ENCODE assay signal across 8 cellular contexts in the genomic region with DNA sequence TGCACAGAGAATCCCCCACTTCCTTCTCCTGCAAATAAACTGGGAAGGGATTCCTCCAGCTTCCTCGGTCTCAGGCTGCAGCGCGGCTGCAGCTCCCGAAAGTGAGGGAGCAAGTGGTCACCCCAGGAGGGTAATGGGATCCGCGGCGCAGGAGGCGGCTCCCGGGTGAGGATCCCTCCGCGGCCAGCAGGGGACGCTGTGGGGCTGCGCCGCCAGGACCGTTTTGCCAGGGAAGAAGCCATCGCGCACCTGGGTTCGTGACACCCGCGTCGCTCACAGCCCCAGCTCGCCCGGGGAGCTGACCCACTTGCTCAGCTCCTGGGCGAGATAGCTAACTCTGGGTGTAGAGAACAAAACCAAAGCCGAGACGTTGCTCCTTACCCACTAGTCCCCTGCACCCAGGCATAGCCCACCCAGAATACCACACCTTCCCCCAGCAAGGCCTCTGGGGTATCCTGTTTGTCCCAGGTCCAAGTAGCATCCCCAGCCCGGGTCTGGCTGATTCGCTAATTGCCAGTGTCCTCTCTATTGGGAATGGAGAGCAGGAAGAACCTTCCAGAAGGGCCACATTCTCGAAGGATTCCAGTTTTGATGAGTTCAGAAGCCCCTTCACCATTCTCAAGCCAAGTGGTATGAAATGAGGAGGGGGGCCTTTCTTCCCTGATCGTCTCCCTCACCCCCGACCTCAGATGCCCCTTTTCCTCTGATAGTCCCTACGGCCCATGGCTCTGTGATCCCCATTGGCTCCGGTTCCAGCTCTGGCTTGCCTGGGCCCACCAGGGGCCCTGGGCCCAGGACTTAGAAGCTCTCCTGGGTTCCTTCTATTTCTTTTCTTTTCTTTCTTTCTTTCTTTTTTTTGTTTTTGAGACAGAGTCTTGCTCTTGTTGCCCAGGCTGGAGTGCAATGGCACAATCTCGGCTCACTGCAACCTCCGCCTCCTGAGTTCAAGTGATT. TPM values are rescaled to one million over a fixed set of nuclear protein-coding genes. Genes with fewer than 3 reads are reported as not detected.
DNase-seq lines count a peak whose midpoint lies in the region; ATAC-seq and TF ChIP-seq lines count a peak whose summit lies in the region.

No MANE protein-coding gene starts in this region.

- peaks cover 20% of the 10 kb centered on the region for H3K4me1 Mint-ChIP-seq in activated T-cell treated with anti-CD3 and anti-CD28 coated beads, Interleukin-2, amount 50 U/mL, for 24 hours (ENCODE audit: low read depth)

- no peak overlapping the region for H2AK5ac ChIP-seq in neuronal stem cell (ENCODE audit: low read depth, low read length)

- H3K79me1 ChIP-seq in neuronal stem cell (ENCODE audit: low read depth, low read length): peaks cover 1% of the 10 kb centered on the region

- H3K9me3 Mint-ChIP-seq in activated T-cell treated with anti-CD3 and anti-CD28 coated beads, Interleukin-2, amount 50 U/mL, for 24 hours: no peaks in the 10 kb centered on the region

- no peak overlapping the region for H3K27ac Mint-ChIP-seq in activated T-cell treated with anti-CD3 and anti-CD28 coated beads, Interleukin-2, amount 50 U/mL, for 24 hours

- ATAC-seq in HG03439 (IDR thresholded peaks at IDR 0.05; ENCODE audit: unreplicated experiment) (peak; percentile 60), GM18907 (IDR thresholded peaks at IDR 0.05; ENCODE audit: unreplicated experiment) (no peak)

- TF ChIP-seq CTCF in OCI-LY3 (IDR thresholded peaks at IDR 0.05; ENCODE audit: low read depth, low read length) (peak; percentile 88), fibroblast of lung (conservative IDR thresholded peaks at IDR 0.05 in 1 of 2, IDR thresholded peaks at IDR 0.05 in 1 of 2; ENCODE audit: low read depth in 1 of 2, low read length in 2 of 2) (peak; percentile 97)

- peak overlapping the region; percentile 60 for H2BK12ac ChIP-seq in neuronal stem cell (ENCODE audit: low read length)

- no peaks in the 10 kb centered on the region for H3K36me3 ChIP-seq in OCI-LY3 (replicated peaks; ENCODE audit: low read depth, low read length)
- no peaks in the 10 kb centered on the region for H3K36me3 ChIP-seq in fibroblast of lung (ENCODE audit: control insufficient read depth, insufficient read depth, low read length)
- H3K36me3 ChIP-seq in neuronal stem cell (replicated peaks in 1 of 2; ENCODE audit: control insufficient read depth in 2 of 2, insufficient read depth in 2 of 2, low read length in 2 of 2): no peaks in the 10 kb centered on the region

- H3K4me3 ChIP-seq in OCI-LY3 (ENCODE audit: low read length): peak overlapping the region; percentile 57
- no peak overlapping the region for H3K4me3 ChIP-seq in fibroblast of lung (replicated peaks in 1 of 4; ENCODE audit: control extremely low read depth in 1 of 4, insufficient read depth in 1 of 4, low read depth in 3 of 4, low read length in 4 of 4)
- H3K4me3 ChIP-seq in neuronal stem cell (ENCODE audit: low read length in 2 of 2): no peak overlapping the region

- no peak overlapping the region for H4K8ac ChIP-seq in neuronal stem cell (ENCODE audit: low read depth, low read length)

- H3K27ac ChIP-seq in OCI-LY3 (ENCODE audit: low read length) (no peak overlapping the region), fibroblast of lung (ENCODE audit: insufficient read depth, low read length) (no peak overlapping the region), neuronal stem cell (replicated peaks; ENCODE audit: low read length) (no peak overlapping the region), substantia nigra (ENCODE audit: low read depth, low read length, poor library complexity, severe bottlenecking) (no peak overlapping the region)

- no peak overlapping the region for H3K4ac ChIP-seq in neuronal stem cell (ENCODE audit: low read length)

- H3K27me3 ChIP-seq in OCI-LY3 (ENCODE audit: low read depth, low read length) (peaks cover 21% of the 10 kb centered on the region; the same call in 1 of the 2 replicates), fibroblast of lung (ENCODE audit: control insufficient read depth, insufficient read depth, low read length) (no peaks in the 10 kb centered on the region), neuronal stem cell (ENCODE audit: control insufficient read depth in 3 of 3, insufficient read depth in 3 of 3, low read depth in 1 of 3, low read length in 3 of 3) (peaks cover 0 to 43% (median 2%) of the 10 kb centered on the region in 3 experiments)

- peak; percentile 98 for DNase-seq in D341Med (ENCODE audit: low spot score)
- DNase-seq in activated T-cell treated with anti-CD3 and anti-CD28 coated beads, Interleukin-2, amount 50 U/mL, for 24 hours: peak; percentile 90
- peak; percentile 30 to 52 for DNase-seq in fibroblast of lung (ENCODE audit: low read depth in 2 of 2)
- DNase-seq in neuronal stem cell (ENCODE audit: low spot score): peak; percentile 74
- peak in 43 of 49 donors; percentile 18 to 84 (median 61) for DNase-seq in substantia nigra (lab: John Stamatoyannopoulos, UW)

- no peak overlapping the region for H2BK120ac ChIP-seq in neuronal stem cell (ENCODE audit: low read depth, low read length)

- H3K4me1 ChIP-seq in OCI-LY3 (ENCODE audit: low read length) (peaks cover 14% of the 10 kb centered on the region), fibroblast of lung (ENCODE audit: control insufficient read depth, extremely low read depth, insufficient read depth, low read length) (peaks cover 17% of the 10 kb centered on the region), neuronal stem cell (ENCODE audit: control insufficient read depth in 2 of 2, insufficient read depth in 1 of 2, low read depth in 1 of 2, low read length in 2 of 2) (peaks cover 7 to 13% of the 10 kb centered on the region in 2 donors)

- H3K27me3 Mint-ChIP-seq in activated T-cell treated with anti-CD3 and anti-CD28 coated beads, Interleukin-2, amount 50 U/mL, for 24 hours: no peaks in the 10 kb centered on the region

- WGBS in neuronal stem cell (ENCODE audit: extremely low coverage in 2 of 2, insufficient read length in 2 of 2, insufficient replicate concordance in 1 of 2), 2 donors: no CpG with 5 or more reads among the region's 35 CpGs

- peak overlapping the region; percentile 75 for H3K23ac ChIP-seq in neuronal stem cell (ENCODE audit: low read depth, low read length, poor library complexity)

- H3K14ac ChIP-seq in neuronal stem cell (ENCODE audit: low read length): no peak overlapping the region

- H4K20me1 ChIP-seq in OCI-LY3 (ENCODE audit: insufficient read depth, low read length): no peaks in the 10 kb centered on the region
- H4K20me1 ChIP-seq in fibroblast of lung (ENCODE audit: control insufficient read depth, extremely low read depth, insufficient read depth, low read length): no peaks in the 10 kb centered on the region

- H3K4me3 Mint-ChIP-seq in activated T-cell treated with anti-CD3 and anti-CD28 coated beads, Interleukin-2, amount 50 U/mL, for 24 hours: no peak overlapping the region

- H4K91ac ChIP-seq in neuronal stem cell (ENCODE audit: low read depth, low read length, poor library complexity): no peak overlapping the region

- no peak overlapping the region for H2BK5ac ChIP-seq in neuronal stem cell (ENCODE audit: low read length)

- H3K79me2 ChIP-seq in OCI-LY3 (ENCODE audit: low read length) (no peaks in the 10 kb centered on the region), fibroblast of lung (ENCODE audit: control insufficient read depth, insufficient read depth, low read length) (no peaks in the 10 kb centered on the region)

- peak overlapping the region; percentile 72 for H3K4me2 ChIP-seq in OCI-LY3 (ENCODE audit: low read length)
- H3K4me2 ChIP-seq in fibroblast of lung (ENCODE audit: extremely low read depth, insufficient read depth, low read length): peak overlapping the region; percentile 80
- peak overlapping the region; percentile 30 for H3K4me2 ChIP-seq in neuronal stem cell (ENCODE audit: insufficient read depth, low read length, poor library complexity, severe bottlenecking)

- H3K9me3 ChIP-seq in OCI-LY3 (ENCODE audit: insufficient read depth, low read length): no peaks in the 10 kb centered on the region
- H3K9me3 ChIP-seq in fibroblast of lung (ENCODE audit: control insufficient read depth, insufficient read depth, low read depth, low read length): no peaks in the 10 kb centered on the region
- no peaks in the 10 kb centered on the region for H3K9me3 ChIP-seq in neuronal stem cell (replicated peaks in 1 of 2; ENCODE audit: control insufficient read depth in 2 of 2, insufficient read depth in 1 of 2, low read depth in 1 of 2, low read length in 2 of 2)

- H2BK15ac ChIP-seq in neuronal stem cell (ENCODE audit: low read length): no peak overlapping the region

- H3K36me3 Mint-ChIP-seq in activated T-cell treated with anti-CD3 and anti-CD28 coated beads, Interleukin-2, amount 50 U/mL, for 24 hours (ENCODE audit: low read depth): no peaks in the 10 kb centered on the region

- H2AFZ ChIP-seq in OCI-LY3 (ENCODE audit: low read depth, low read length) (peak overlapping the region; percentile 61; the same call in 1 of the 2 replicates), fibroblast of lung (ENCODE audit: low read length) (no peak overlapping the region), neuronal stem cell (ENCODE audit: low read length) (peak overlapping the region; percentile 51)

- H3K18ac ChIP-seq in neuronal stem cell (ENCODE audit: low read length): peak overlapping the region; percentile 79

- no peak overlapping the region for H3K9ac ChIP-seq in OCI-LY3 (ENCODE audit: low read length)
- no peak overlapping the region for H3K9ac ChIP-seq in fibroblast of lung (ENCODE audit: insufficient read depth, low read length)
- no peak overlapping the region for H3K9ac ChIP-seq in neuronal stem cell (ENCODE audit: low read depth, low read length, poor library complexity)

RNA-seq across cellular contexts. Expression of a gene that starts 14.1 kb away (rescaled TPM):
- 12.4 and 19.5 TPM in 2 replicates for total RNA-seq in fibroblast of lung
- 9.1 and 10.0 TPM in 2 replicates for polyA plus RNA-seq in fibroblast of lung
- 19.9 and 25.0 TPM in 2 replicates for polyA plus RNA-seq in fibroblast of lung (2012)
- 15.1 and 19.0 TPM in 2 replicates for polyA minus RNA-seq in fibroblast of lung (ENCODE audit: low replicate concordance)
- 0.98 TPM for polyA plus RNA-seq in neuronal stem cell (2013, experiment 1 of 2)
- 0.96 TPM for polyA plus RNA-seq in neuronal stem cell (2013, experiment 2 of 2)

RNA-seq across cellular contexts. Expression of a gene that starts 16.5 kb away (rescaled TPM):
- 4.1 and 4.3 TPM in 2 replicates for total RNA-seq in fibroblast of lung
- 0.72 and 0.89 TPM in 2 replicates for polyA plus RNA-seq in fibroblast of lung
- 1.1 and 2.0 TPM in 2 replicates for polyA plus RNA-seq in fibroblast of lung (2012)
- polyA minus RNA-seq in fibroblast of lung (ENCODE audit: low replicate concordance): not detected in 2 replicates
- 1.4 TPM for polyA plus RNA-seq in neuronal stem cell (2013, experiment 1 of 2)
- polyA plus RNA-seq in neuronal stem cell (2013, experiment 2 of 2): 1.2 TPM

RNA-seq across cellular contexts. Expression of a gene that starts 22.1 kb away (rescaled TPM):
- 3.9 and 5.1 TPM in 2 replicates for total RNA-seq in fibroblast of lung
- 0.94 and 1.7 TPM in 2 replicates for polyA plus RNA-seq in fibroblast of lung
- 2.8 TPM in 2 replicates for polyA plus RNA-seq in fibroblast of lung (2012)
- 2.4 and 3.9 TPM in 2 replicates for polyA minus RNA-seq in fibroblast of lung (ENCODE audit: low replicate concordance)
- 2.4 TPM for polyA plus RNA-seq in neuronal stem cell (2013, experiment 1 of 2)
- 2.3 TPM for polyA plus RNA-seq in neuronal stem cell (2013, experiment 2 of 2)

RNA-seq across cellular contexts. Expression of a gene that starts 56.0 kb away (rescaled TPM):
- not detected in 2 replicates for total RNA-seq in fibroblast of lung
- polyA plus RNA-seq in fibroblast of lung: not detected in 2 replicates
- not detected in 2 replicates for polyA plus RNA-seq in fibroblast of lung (2012)
- polyA minus RNA-seq in fibroblast of lung (ENCODE audit: low replicate concordance): not detected in 2 replicates
- polyA plus RNA-seq in neuronal stem cell (2013, experiment 1 of 2): 0.13 TPM
- not detected for polyA plus RNA-seq in neuronal stem cell (2013, experiment 2 of 2)

Comparison
In these comparisons a context has a peak if more than half of its experiments do, and no peak if none do; other contexts are left out.
1. DNase-seq: peak in every context shown above with its lines; median percentile 98 in D341Med; 90 in activated T-cell treated with anti-CD3 and anti-CD28 coated beads, Interleukin-2, amount 50 U/mL, for 24 hours; 74 in neuronal stem cell; 61 in substantia nigra; 41 in fibroblast of lung.
2. H3K4me2 ChIP-seq: peak in every context shown above with its lines; median percentile 80 in fibroblast of lung; 72 in OCI-LY3; 30 in neuronal stem cell.